16 cellular contexts compared by ENCODE assay signal in the genomic region with DNA sequence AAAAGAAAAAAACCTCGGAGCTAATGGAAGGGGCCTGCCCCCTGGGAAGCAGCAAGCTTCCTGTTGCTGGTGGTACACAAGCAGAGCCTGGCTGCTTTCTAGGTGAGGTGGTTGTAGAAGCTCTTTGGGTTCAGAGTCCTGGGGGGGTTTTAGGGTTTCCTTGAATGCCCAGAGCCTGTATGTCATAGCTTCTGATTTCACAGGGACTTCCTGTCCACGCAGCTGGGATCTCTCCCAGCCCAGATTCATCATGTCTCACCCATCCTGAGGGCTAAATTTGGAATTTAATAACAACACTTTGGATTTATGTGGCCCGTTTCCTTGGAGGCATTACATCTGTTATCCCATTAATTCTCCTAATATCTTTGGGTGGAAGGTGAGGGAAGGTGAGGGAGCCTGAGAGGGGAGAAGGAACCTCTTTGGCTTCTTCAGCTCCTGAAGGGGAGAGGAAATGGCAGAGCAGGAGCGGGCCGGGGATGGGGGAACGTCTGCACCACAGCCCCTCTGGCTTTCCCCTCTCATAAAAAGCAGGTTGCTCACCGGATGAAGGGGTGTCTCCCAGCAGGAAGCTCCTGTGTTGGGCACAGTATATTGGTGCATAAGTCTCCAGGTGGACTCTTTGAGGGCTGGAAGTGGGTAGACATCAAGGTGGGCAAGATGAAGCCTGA. TPM values are rescaled to one million over a fixed set of nuclear protein-coding genes. Genes with fewer than 3 reads are reported as not detected.
DNase-seq lines count a peak whose midpoint lies in the region; ATAC-seq and TF ChIP-seq lines count a peak whose summit lies in the region.
"Had no signal": no experiment of that assay in that cellular context is flagged by ENCODE, and none has a peak within 500 bp of the region (broad histone marks: within the 10 kb centered on the region; RNA-seq: fewer than 3 reads in every experiment).

No MANE protein-coding gene starts in this region.

- H3K4me1 ChIP-seq in left lung: no peaks in the 10 kb centered on the region
- H3K4me1 ChIP-seq: testis had no signal

- H3K36me3 ChIP-seq in left lung: no peaks in the 10 kb centered on the region

- no peak overlapping the region for H3K4me3 Mint-ChIP-seq in chondrocyte (ENCODE audit: unreplicated experiment)
- no peak overlapping the region for H3K4me3 Mint-ChIP-seq in CD4-positive, alpha-beta T cell
- H3K4me3 Mint-ChIP-seq: natural killer cell had no signal

- peak overlapping the region; percentile 45 for H3K27ac Mint-ChIP-seq in chondrocyte (ENCODE audit: unreplicated experiment)
- H3K27ac Mint-ChIP-seq in CD4-positive, alpha-beta T cell: no peak overlapping the region
- H3K27ac Mint-ChIP-seq: activated T-helper 2 cell treated with anti-CD3 and anti-CD28 coated beads, Interferon-gamma antibody, Interleukin-2, Interleukin-4, amounts not matched to agents 10 μg/mL and 5 μg/mL and 100 μg/mL, durations not matched to agents 14 hours and 24 hours and 36 hours; natural killer cell had no signal

- H3K4me3 ChIP-seq in AG09309 (ENCODE audit: control insufficient read depth, low read depth, low read length): no peak overlapping the region
- no peak overlapping the region for H3K4me3 ChIP-seq in left lung
- H3K4me3 ChIP-seq: testis had no signal

- intact Hi-C loops in left lung (cut with DNase I): no loop called here
- intact Hi-C loops in CD4-positive, alpha-beta T cell (cut with DNase I, micrococcal nuclease): no loop called here

- CTCF ChIA-PET in CD4-positive, alpha-beta T cell (lab: Charles Lee): interaction anchor here (0.8 kb wide), 1 partner anchor 1142 kb away, joined by 3 read pairs; no protein-coding TSS in a partner anchor

- peak; percentile 11 for ATAC-seq in left lung
- ATAC-seq in CD4-positive, alpha-beta T cell (ENCODE audit: poor library complexity): no peak
- ATAC-seq: natural killer cell had no signal

- no peak overlapping the region for H3K27ac ChIP-seq in left lung
- H3K27ac ChIP-seq in CD4-positive, alpha-beta T cell (ENCODE audit: low read depth, low read length): no peak overlapping the region
- H3K27ac ChIP-seq: testis, VCaP had no signal

- TF ChIP-seq CTCF in AG09309 (IDR thresholded peaks at IDR 0.05; ENCODE audit: control insufficient read depth, insufficient read depth, low read depth, low read length, missing control alignments) (no peak), chondrocyte (IDR thresholded peaks at IDR 0.05) (no peak), left lung (IDR thresholded peaks at IDR 0.05) (no peak)
- TF ChIP-seq CTCF in CD4-positive, alpha-beta T cell (IDR thresholded peaks at IDR 0.05): no peak

- no peaks in the 10 kb centered on the region for H3K9me3 ChIP-seq in left lung
- H3K9me3 ChIP-seq in CD4-positive, alpha-beta T cell (ENCODE audit: control insufficient read depth, low read length): no peaks in the 10 kb centered on the region
- H3K9me3 ChIP-seq: testis had no signal

- DNase-seq in AG09309 (ENCODE audit: low read depth): peak; percentile 49
- DNase-seq in HS-5 (ENCODE audit: low read depth): peak; percentile 64
- no peak for DNase-seq in chondrocyte (ENCODE audit: low spot score)
- DNase-seq in left lung: no peak
- DNase-seq in CD4-positive, alpha-beta T cell: no peak
- DNase-seq in NCI-H2107 (lab: John Stamatoyannopoulos, UW): no peak
- no peak for DNase-seq in G401 (ENCODE audit: low spot score)
- no peak for DNase-seq in GOT3 (lab: John Stamatoyannopoulos, UW)
- DNase-seq: activated CD8-positive, alpha-beta memory T cell treated with anti-CD3 and anti-CD28 coated beads for 24 hours; AML-193; amygdala; cortex of kidney; natural killer cell; testis had no signal

- in situ Hi-C loops in G401 (cut with HindIII; ENCODE audit: low sequenced_read_pairs): no loop called here

- H3K27me3 Mint-ChIP-seq in chondrocyte (ENCODE audit: low read depth): no peaks in the 10 kb centered on the region
- H3K27me3 Mint-ChIP-seq in CD4-positive, alpha-beta T cell: no peaks in the 10 kb centered on the region

- H3K4me1 Mint-ChIP-seq in chondrocyte (ENCODE audit: low read depth): peaks cover 15% of the 10 kb centered on the region
- H3K4me1 Mint-ChIP-seq in CD4-positive, alpha-beta T cell (ENCODE audit: low read depth): no peaks in the 10 kb centered on the region

- H3K36me3 Mint-ChIP-seq in chondrocyte (ENCODE audit: low read depth): peaks cover 10% of the 10 kb centered on the region
- H3K36me3 Mint-ChIP-seq in CD4-positive, alpha-beta T cell (ENCODE audit: low read depth): peaks cover 5% of the 10 kb centered on the region
- H3K36me3 Mint-ChIP-seq: natural killer cell had no signal

- POLR2A ChIA-PET in CD4-positive, alpha-beta T cell (lab: Charles Lee): no interaction called here

- H3K27me3 ChIP-seq in left lung: no peaks in the 10 kb centered on the region
- no peaks in the 10 kb centered on the region for H3K27me3 ChIP-seq in CD4-positive, alpha-beta T cell (ENCODE audit: control insufficient read depth, insufficient read depth, low read length)
- H3K27me3 ChIP-seq: testis had no signal

- H3K9me3 Mint-ChIP-seq in chondrocyte (ENCODE audit: low read depth): no peaks in the 10 kb centered on the region
- H3K9me3 Mint-ChIP-seq in CD4-positive, alpha-beta T cell: no peaks in the 10 kb centered on the region
- H3K9me3 Mint-ChIP-seq: activated T-helper 2 cell treated with anti-CD3 and anti-CD28 coated beads, Interferon-gamma antibody, Interleukin-2, Interleukin-4, amounts not matched to agents 10 μg/mL and 5 μg/mL and 100 μg/mL, durations not matched to agents 14 hours and 24 hours and 36 hours; natural killer cell had no signal

RNA-seq across cellular contexts. Expression of a gene that starts 19.7 kb away (rescaled TPM):
- total RNA-seq in chondrocyte (747 to 937 TPM (median 759 TPM) in 3 replicates), left lung (1,000 to 10,000 TPM; 1,239 to 1,263 TPM)
- 1,000 to 10,000 TPM; 1,812 to 1,903 TPM for total RNA-seq in CD4-positive, alpha-beta T cell
- 3,664 and 4,261 TPM in 2 replicates for total RNA-seq in G401 (2014; rRNA removed; shearing (Covaris generic))

RNA-seq across cellular contexts. Expression of a gene that starts 24.0 kb away (rescaled TPM):
- total RNA-seq in chondrocyte (13.1 to 17.4 TPM (median 13.9 TPM) in 3 replicates), left lung (10 to 100 TPM; 14.0 to 14.1 TPM)
- total RNA-seq in CD4-positive, alpha-beta T cell: 1 to 10 TPM; 6.7 to 6.9 TPM
- 24.3 and 29.1 TPM in 2 replicates for total RNA-seq in G401 (2014; rRNA removed; shearing (Covaris generic))

Comparison
In these comparisons a context has a peak if more than half of its experiments do, and no peak if none do; other contexts are left out.
1. DNase-seq: peak in AG09309 (single experiment) and HS-5 (single experiment); none in chondrocyte (single experiment), left lung (0 of 2), CD4-positive, alpha-beta T cell (0 of 10), NCI-H2107 (single experiment), G401 (single experiment) and GOT3 (single experiment).